In the genomic region with DNA sequence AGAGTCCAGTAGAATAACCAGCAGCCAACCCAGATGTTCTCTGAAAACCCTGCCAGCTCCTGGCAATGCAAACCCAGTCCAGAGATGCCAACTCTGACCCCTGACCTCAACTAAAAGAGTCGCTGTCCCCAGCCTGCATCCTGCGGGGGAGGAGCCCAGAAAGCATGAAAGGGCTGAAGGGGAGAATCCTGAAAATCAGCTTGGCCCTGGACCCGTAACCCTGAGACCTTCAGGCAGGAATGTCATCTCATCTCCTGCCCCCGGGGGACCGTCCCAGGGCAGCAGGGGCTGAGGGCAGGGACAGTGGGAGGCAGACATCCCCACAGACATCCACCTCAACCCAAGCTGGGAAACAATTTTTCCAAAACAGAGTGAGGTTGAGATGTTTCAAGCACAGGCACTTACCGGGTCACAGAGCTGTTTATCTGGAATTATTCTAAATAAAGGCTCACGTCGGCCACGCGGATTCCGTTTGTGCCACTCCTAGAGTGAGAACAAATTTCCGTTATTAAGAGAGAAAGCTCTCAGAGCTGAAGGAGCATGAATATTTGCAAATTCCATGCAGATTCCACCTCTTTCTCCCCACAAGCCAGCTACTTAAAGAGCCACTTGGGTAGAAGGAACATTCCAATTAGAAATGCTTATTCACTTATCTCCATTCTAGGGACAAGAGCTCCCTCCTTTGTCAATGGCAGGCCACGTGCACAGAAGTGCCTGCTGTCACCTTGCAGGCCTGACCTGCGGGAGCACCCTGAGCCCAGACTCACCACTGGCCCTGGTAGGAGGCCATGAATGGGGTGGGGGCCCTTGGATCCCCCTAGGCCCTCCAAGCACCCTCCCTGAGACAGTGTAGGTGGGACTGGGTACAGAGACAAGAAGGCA, we compare ENCODE assay signal across 16 cellular contexts.
A peak's percentile ranks its signal among the peaks of the same experiment; 100 is the strongest.
DNase-seq lines count a peak whose midpoint lies in the region; ATAC-seq lines count a peak whose summit lies in the region.
"Had no signal": no experiment of that assay in that cellular context is flagged by ENCODE, and none has a peak within 500 bp of the region (broad histone marks: within the 10 kb centered on the region; RNA-seq: fewer than 3 reads in every experiment).

No MANE protein-coding gene starts in this region.

- peak; percentile 8 for DNase-seq in G401 (ENCODE audit: low spot score)
- DNase-seq in NCI-H1105 treated with DMSO at 0.1 percent for 48 hours (lab: John Stamatoyannopoulos, UW) = peak; percentile 47
- peak; percentile 68 for DNase-seq in posterior vena cava (ENCODE audit: low spot score)
- no peak for DNase-seq in iPS-NIHi7 (ENCODE audit: extremely low spot score)
- DNase-seq: activated CD4-positive, alpha-beta T cell treated with anti-CD3 and anti-CD28 coated beads, Interleukin-2, amount 10 ng/mL, durations not matched to agents 7 days and 5 days; activated naive CD4-positive, alpha-beta T cell treated with anti-CD3 and anti-CD28 coated beads, Interleukin-2, amount 50 U/mL, for 16 hours; foreskin fibroblast; NCI-H2029 treated with DMSO at 0.1 percent for 48 hours; NCI-H526; PC-9; small intestine; testis had no signal

- ATAC-seq in esophagus mucosa (peak; percentile 15), GM19463 (IDR thresholded peaks at IDR 0.05; ENCODE audit: unreplicated experiment) (no peak), HG02642 (IDR thresholded peaks at IDR 0.05; ENCODE audit: poor library complexity, unreplicated experiment) (no peak)
- ATAC-seq: left lobe of liver had no signal

- in situ Hi-C loops in G401 (cut with HindIII; ENCODE audit: low sequenced_read_pairs) = no loop called here

- intact Hi-C loops in posterior vena cava (cut with DNase I) = no loop called here
